In the genomic region with DNA sequence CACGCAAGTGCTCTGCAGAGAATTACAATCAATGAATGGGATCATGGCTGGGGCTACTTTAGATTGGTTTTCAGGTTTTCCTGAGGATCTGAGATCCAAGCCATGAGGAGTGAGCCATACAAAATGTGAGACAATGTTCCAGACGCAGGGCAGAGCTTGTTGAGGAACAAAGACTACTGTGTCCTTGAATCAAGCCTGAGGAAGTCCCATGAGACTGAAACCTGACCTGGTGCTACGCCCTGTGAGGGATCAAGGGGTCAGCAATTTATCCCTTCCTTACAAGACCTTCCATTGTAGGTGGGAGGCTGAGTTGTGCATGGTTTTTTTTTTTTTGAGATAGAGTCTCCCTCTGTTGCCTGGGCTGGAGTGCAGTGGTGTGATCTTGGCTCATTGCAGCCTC, we compare ENCODE assay signal across 10 cellular contexts. TPM values are rescaled to one million over a fixed set of nuclear protein-coding genes. Genes with fewer than 3 reads are reported as not detected.
DNase-seq lines count a peak whose midpoint lies in the region; ATAC-seq and TF ChIP-seq lines count a peak whose summit lies in the region.
"Had no signal": no experiment of that assay in that cellular context is flagged by ENCODE, and none has a peak within 500 bp of the region (broad histone marks: within the 10 kb centered on the region; RNA-seq: fewer than 3 reads in every experiment).

No MANE protein-coding gene starts in this region.

- POLR2A ChIA-PET in MCF 10A (lab: Yijun Ruan, JAX): no interaction called here

- no peak overlapping the region for H3K27ac ChIP-seq in breast epithelium

- H3K36me3 ChIP-seq in breast epithelium: no peaks in the 10 kb centered on the region
- H3K36me3 ChIP-seq in NT2/D1 (ENCODE audit: insufficient read depth, insufficient read length, low read length): peaks cover 48% of the 10 kb centered on the region

- CTCF ChIA-PET in MCF 10A (lab: Yijun Ruan, JAX): interaction anchor here (0.5 to 1.4 kb wide), 2 partner anchors 18 to 66 kb away, joined by 3 to 6 read pairs; no protein-coding TSS in a partner anchor

- H3K9ac ChIP-seq in NT2/D1 (ENCODE audit: insufficient read length, low read depth): peak overlapping the region; percentile 44

- no peaks in the 10 kb centered on the region for H3K9me3 Mint-ChIP-seq in MCF 10A (ENCODE audit: unreplicated experiment)
- no peaks in the 10 kb centered on the region for H3K9me3 Mint-ChIP-seq in type B pancreatic cell

- H3K27me3 Mint-ChIP-seq in MCF 10A (ENCODE audit: insufficient read depth, unreplicated experiment) (no peaks in the 10 kb centered on the region), type B pancreatic cell (no peaks in the 10 kb centered on the region)

- no peak overlapping the region for H3K27ac Mint-ChIP-seq in MCF 10A (ENCODE audit: low read depth, unreplicated experiment)
- H3K27ac Mint-ChIP-seq in type B pancreatic cell: no peak overlapping the region

- H3K36me3 Mint-ChIP-seq in MCF 10A (ENCODE audit: insufficient read depth, unreplicated experiment): peaks cover 15% of the 10 kb centered on the region
- peaks cover 8% of the 10 kb centered on the region for H3K36me3 Mint-ChIP-seq in type B pancreatic cell

- H3K4me3 Mint-ChIP-seq in MCF 10A (ENCODE audit: unreplicated experiment) (peak overlapping the region; percentile 93), type B pancreatic cell (peak overlapping the region; percentile 97)

- TF ChIP-seq CTCF in MCF 10A (IDR thresholded peaks at IDR 0.05; ENCODE audit: unreplicated experiment) (no peak), breast epithelium (IDR thresholded peaks at IDR 0.05) (no peak), type B pancreatic cell (conservative IDR thresholded peaks at IDR 0.05) (no peak)

- intact Hi-C loops in MCF 10A (cut with micrococcal nuclease) (no loop called here), breast epithelium (cut with DNase I; ENCODE audit: low total_unique reads) (no loop called here)

- H3K4me1 Mint-ChIP-seq in MCF 10A (ENCODE audit: insufficient read depth, unreplicated experiment) (peaks cover 13% of the 10 kb centered on the region), type B pancreatic cell (ENCODE audit: unreplicated experiment) (peaks cover 28% of the 10 kb centered on the region)

- no peaks in the 10 kb centered on the region for H3K9me3 ChIP-seq in breast epithelium
- H3K9me3 ChIP-seq in NT2/D1 (ENCODE audit: insufficient read depth, low read length): no peaks in the 10 kb centered on the region
- H3K9me3 ChIP-seq: mucosa of descending colon had no signal

- H3K27me3 ChIP-seq in breast epithelium (no peaks in the 10 kb centered on the region), NT2/D1 (ENCODE audit: insufficient read depth, insufficient read length) (no peaks in the 10 kb centered on the region)

- no peak for TF ChIP-seq POLR2A in breast epithelium (IDR thresholded peaks at IDR 0.05)

- DNase-seq in MCF 10A (ENCODE audit: unreplicated experiment) (no peak), breast epithelium (ENCODE audit: low spot score in 2 of 2) (no peak), NT2/D1 (ENCODE audit: low read depth, low spot score) (no peak), epidermal melanocyte (ENCODE audit: insufficient read length, low spot score) (peak; percentile 45), type B pancreatic cell (ENCODE audit: extremely low spot score, unreplicated experiment) (no peak), RPMI8226 (no peak), KG1 (lab: John Stamatoyannopoulos, UW) (no peak)
- DNase-seq: mucosa of descending colon; stimulated activated CD4-positive, alpha-beta T cell treated with anti-CD3 and anti-CD28 coated beads, Interleukin-4, amount 100 ng/mL, for 4 hours had no signal

- ATAC-seq in HG03460 (IDR thresholded peaks at IDR 0.05; ENCODE audit: unreplicated experiment): no peak
- ATAC-seq: mucosa of descending colon had no signal

- H3K4me3 ChIP-seq in breast epithelium (peak overlapping the region in 1 of 3 donors; percentile 77), NT2/D1 (ENCODE audit: insufficient read length, low read depth) (peak overlapping the region; percentile 99)
- H3K4me3 ChIP-seq: mucosa of descending colon had no signal

- BruUV-seq in MCF 10A (replicated peaks; lab: Mats Ljungman, UMichigan): no TSS peak

- H3K4me1 ChIP-seq in breast epithelium (no peaks in the 10 kb centered on the region), NT2/D1 (ENCODE audit: insufficient read depth, insufficient read length) (peaks cover 10% of the 10 kb centered on the region)

RNA-seq across cellular contexts. Expression of a gene that starts 2.1 kb away (rescaled TPM):
- total RNA-seq in MCF 10A (2022) (40.4 and 56.2 TPM in 2 replicates), breast epithelium (10 to 100 TPM in 2 of 3 donors, 1 to 10 TPM in 1; 8.5 to 19.0 (median 14.8) TPM), type B pancreatic cell (ENCODE audit: low replicate concordance) (38.8 and 96.7 TPM in 2 replicates)
